32 cellular contexts compared by ENCODE assay signal in the genomic region with DNA sequence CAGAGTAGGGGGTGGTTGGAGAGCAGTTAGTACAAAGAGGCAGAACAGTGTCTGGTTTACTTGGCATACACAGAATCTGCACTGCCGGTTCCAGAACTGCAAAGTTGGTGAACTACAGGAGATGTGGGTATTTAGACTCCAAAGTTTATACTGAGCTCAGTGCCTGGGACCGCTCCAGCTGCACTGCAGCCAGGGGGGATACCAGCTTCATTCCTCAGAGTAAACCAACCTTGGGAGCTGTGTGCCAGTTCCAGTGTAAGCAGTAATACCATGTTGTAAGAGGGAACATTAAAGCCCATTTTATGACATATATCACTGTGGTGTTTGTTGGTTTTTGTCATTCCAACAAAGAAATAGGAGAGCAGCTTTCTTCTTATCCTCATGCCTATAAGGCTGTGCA. TPM values are rescaled to one million over a fixed set of nuclear protein-coding genes. Genes with fewer than 3 reads are reported as not detected.
"Had no signal": no experiment of that assay in that cellular context is flagged by ENCODE, and none has a peak within 500 bp of the region (broad histone marks: within the 10 kb centered on the region; RNA-seq: fewer than 3 reads in every experiment).

No MANE protein-coding gene starts in this region.

- H3K9me3 Mint-ChIP-seq: activated CD4-positive, alpha-beta memory T cell treated with anti-CD3 and anti-CD28 coated beads for 36 hours; activated CD4-positive, alpha-beta T cell treated with anti-CD3 and anti-CD28 coated beads, Interleukin-2, amount 10 ng/mL, durations not matched to agents 24 days and 14 days; activated naive CD4-positive, alpha-beta T cell treated with anti-CD3 and anti-CD28 coated beads, Interleukin-2, amount 10 ng/mL, durations not matched to agents 7 days and 5 days; activated T-helper 1 cell treated with anti-CD3 and anti-CD28 coated beads, Interleukin-12 subunit alpha, Interleukin-12 subunit beta, Interleukin-2, Interleukin-4 antibody, amounts not matched to agents 30 ng/mL and 10 ng/mL and 1 ng/mL, durations not matched to agents 14 hours and 24 hours and 36 hours; nephron; T-helper 1 cell treated with Interleukin-12 subunit alpha and Interleukin-12 subunit beta and Interleukin-4 antibody, amounts not matched to agents 30 μg/mL and 1 μg/mL, for 36 hours; type B pancreatic cell had no signal

- H3K27ac Mint-ChIP-seq: activated CD4-positive, alpha-beta memory T cell treated with anti-CD3 and anti-CD28 coated beads for 36 hours; activated CD4-positive, alpha-beta T cell treated with anti-CD3 and anti-CD28 coated beads, Interleukin-2, amount 10 ng/mL, durations not matched to agents 24 days and 14 days; activated naive CD4-positive, alpha-beta T cell treated with anti-CD3 and anti-CD28 coated beads, Interleukin-2, amount 10 ng/mL, durations not matched to agents 7 days and 5 days; nephron; T-helper 1 cell treated with Interleukin-12 subunit alpha and Interleukin-12 subunit beta and Interleukin-4 antibody, amounts not matched to agents 30 μg/mL and 1 μg/mL, for 36 hours; type B pancreatic cell had no signal

- H3K9me3 ChIP-seq: body of pancreas, heart left ventricle, left ventricle myocardium inferior, mucosa of descending colon, ovary, right atrium auricular region, thoracic aorta, vagina had no signal

- H3K27me3 Mint-ChIP-seq: activated CD4-positive, alpha-beta memory T cell treated with anti-CD3 and anti-CD28 coated beads for 36 hours; activated CD4-positive, alpha-beta T cell treated with anti-CD3 and anti-CD28 coated beads, Interleukin-2, amount 10 ng/mL, durations not matched to agents 24 days and 14 days; activated naive CD4-positive, alpha-beta T cell treated with anti-CD3 and anti-CD28 coated beads, Interleukin-2, amount 10 ng/mL, durations not matched to agents 7 days and 5 days; type B pancreatic cell had no signal

- H3K4me1 ChIP-seq: body of pancreas, left ventricle myocardium inferior, right atrium auricular region, vagina had no signal

- ATAC-seq: body of pancreas; heart left ventricle; mucosa of descending colon; stimulated activated naive CD8-positive, alpha-beta T cell treated with anti-CD3 and anti-CD28 coated beads, Interleukin-15, Interleukin-2, amounts not matched to agents 100 U/mL and 50 U/mL, for 24 hours had no signal

- H3K27me3 ChIP-seq: body of pancreas, cardiac muscle cell, dorsolateral prefrontal cortex, heart left ventricle, ovary, right atrium auricular region, vagina had no signal

- H3K4me3 ChIP-seq: body of pancreas, cardiac muscle cell, coronary artery, dorsolateral prefrontal cortex, heart left ventricle, left ventricle myocardium inferior, lung, mucosa of descending colon, ovary, right atrium auricular region, SK-N-MC, thoracic aorta, vagina had no signal

- H3K4me1 Mint-ChIP-seq: activated CD4-positive, alpha-beta T cell treated with anti-CD3 and anti-CD28 coated beads, Interleukin-2, amount 10 ng/mL, durations not matched to agents 24 days and 14 days had no signal

- H3K27ac ChIP-seq: body of pancreas, cardiac muscle cell, coronary artery, dorsolateral prefrontal cortex, heart left ventricle, left ventricle myocardium inferior, ovary, right atrium auricular region, SK-N-MC, vagina had no signal

- H3K4me3 Mint-ChIP-seq: activated CD4-positive, alpha-beta memory T cell treated with anti-CD3 and anti-CD28 coated beads for 36 hours; activated CD4-positive, alpha-beta T cell treated with anti-CD3 and anti-CD28 coated beads, Interleukin-2, amount 10 ng/mL, durations not matched to agents 24 days and 14 days; activated naive CD4-positive, alpha-beta T cell treated with anti-CD3 and anti-CD28 coated beads, Interleukin-2, amount 10 ng/mL, durations not matched to agents 7 days and 5 days; activated T-helper 1 cell treated with anti-CD3 and anti-CD28 coated beads, Interleukin-12 subunit alpha, Interleukin-12 subunit beta, Interleukin-2, Interleukin-4 antibody, amounts not matched to agents 30 ng/mL and 10 ng/mL and 1 ng/mL, durations not matched to agents 14 hours and 24 hours and 36 hours; nephron; T-helper 1 cell treated with Interleukin-12 subunit alpha and Interleukin-12 subunit beta and Interleukin-4 antibody, amounts not matched to agents 30 μg/mL and 1 μg/mL, for 36 hours; type B pancreatic cell had no signal

- DNase-seq: activated CD4-positive, alpha-beta memory T cell treated with anti-CD3 and anti-CD28 coated beads for 36 hours; activated CD4-positive, alpha-beta T cell treated with anti-CD3 and anti-CD28 coated beads, Interleukin-2, amount 10 ng/mL, durations not matched to agents 24 days and 14 days; activated CD4-positive, CD25-positive, alpha-beta regulatory T cell treated with anti-CD3 and anti-CD28 coated beads, Interleukin-2, amount 50 U/mL, for 72 hours; activated CD8-positive, alpha-beta memory T cell treated with anti-CD3 and anti-CD28 coated beads, Interleukin-2, amount 50 U/mL, for 4 hours; activated effector memory CD4-positive, alpha-beta T cell treated with anti-CD3 and anti-CD28 coated beads, Interleukin-2, amount 50 U/mL, for 16 hours; activated naive CD4-positive, alpha-beta T cell treated with anti-CD3 and anti-CD28 coated beads, Interleukin-2, amount 10 ng/mL, durations not matched to agents 7 days and 5 days; activated T-cell treated with anti-CD3 and anti-CD28 coated beads, Interleukin-2, amount 50 U/mL, for 1 hour; amygdala; body of pancreas; dorsolateral prefrontal cortex; effector memory CD4-positive, alpha-beta T cell; heart left ventricle; left ventricle myocardium inferior; mucosa of descending colon; ovary; stimulated activated CD4-positive, alpha-beta T cell treated with anti-CD3 and anti-CD28 coated beads, Interleukin-12 subunit alpha, Interleukin-12 subunit beta, amount 100 ng/mL, for 4 hours; stimulated activated CD4-positive, alpha-beta T cell treated with anti-CD3 and anti-CD28 coated beads, Interleukin-4, amount 100 ng/mL, for 1 hour; stimulated activated naive CD8-positive, alpha-beta T cell treated with anti-CD3 and anti-CD28 coated beads, Interleukin-15, Interleukin-2, amounts not matched to agents 100 U/mL and 50 U/mL, for 24 hours; SW 1271; T-helper 9 cell had no signal

- H3K36me3 ChIP-seq: ovary had no signal

RNA-seq across cellular contexts. Expression of a gene that starts 23.4 kb away (rescaled TPM):
- total RNA-seq: activated CD4-positive, alpha-beta memory T cell treated with anti-CD3 and anti-CD28 coated beads for 36 hours; activated CD4-positive, alpha-beta T cell treated with anti-CD3 and anti-CD28 coated beads, Interleukin-2, amount 10 ng/mL, durations not matched to agents 24 days and 14 days; activated CD8-positive, alpha-beta memory T cell treated with anti-CD3 and anti-CD28 coated beads for 36 hours; activated T-helper 1 cell treated with anti-CD3 and anti-CD28 coated beads, Interleukin-12 subunit alpha, Interleukin-12 subunit beta, Interleukin-2, Interleukin-4 antibody, amounts not matched to agents 30 ng/mL and 10 ng/mL and 1 ng/mL, durations not matched to agents 14 hours and 24 hours and 36 hours had no signal
